ENCODE assay signal across 10 cellular contexts in genomic region chr10:92567952-92568600, GRCh38. TPM values are rescaled to one million over a fixed set of nuclear protein-coding genes. Genes with fewer than 3 reads are reported as not detected.
DNase-seq lines count a peak whose midpoint lies in the region; ATAC-seq and TF ChIP-seq lines count a peak whose summit lies in the region.
"Had no signal": no experiment of that assay in that cellular context is flagged by ENCODE, and none has a peak within 500 bp of the region (broad histone marks: within the 10 kb centered on the region; RNA-seq: fewer than 3 reads in every experiment).

No MANE protein-coding gene starts in this region.

- no peak overlapping the region for H3K27ac Mint-ChIP-seq in GM23338

- no peaks in the 10 kb centered on the region for H3K9me3 ChIP-seq in PC-3 (ENCODE audit: low read length)

- CTCF ChIA-PET in PC-3 (lab: Charles Lee): no interaction called here

- BruUV-seq in PC-3 (replicated peaks; lab: Mats Ljungman, UMichigan): no TSS peak

- H3K4me3 Mint-ChIP-seq in GM23338: no peak overlapping the region

- intact Hi-C loops in PC-3 (cut with micrococcal nuclease) (no loop called here), Right ventricle myocardium inferior (cut with DNase I) (no loop called here)

- no peak overlapping the region for H2AFZ ChIP-seq in GM23338
- no peak overlapping the region for H2AFZ ChIP-seq in PC-3 (ENCODE audit: low read length)

- H4K20me1 ChIP-seq in GM23338 (replicated peaks; ENCODE audit: insufficient read depth): peaks cover 29% of the 10 kb centered on the region
- H4K20me1 ChIP-seq in PC-3 (ENCODE audit: low read length): peaks cover 15% of the 10 kb centered on the region; the same call in 1 of the 2 replicates

- TF ChIP-seq CTCF in GM12865 (IDR thresholded peaks at IDR 0.05; ENCODE audit: insufficient read depth, low read depth, low read length, missing control alignments) (no peak), GM23338 (conservative IDR thresholded peaks at IDR 0.05; ENCODE audit: low read depth in 2 of 2) (no peak), PC-3 (conservative IDR thresholded peaks at IDR 0.05; ENCODE audit: low read depth, low read length) (no peak)

- H3K27ac ChIP-seq in GM23338 (ENCODE audit: low read depth) (no peak overlapping the region), PC-3 (ENCODE audit: low read length) (peak overlapping the region; percentile 30)

- H3F3A ChIP-seq in GM23338 (replicated peaks; ENCODE audit: low read depth) (peaks cover under 1% of the 10 kb centered on the region; the same call in 1 of the 2 replicates), PC-3 (ENCODE audit: low read length, unreplicated experiment) (no peaks in the 10 kb centered on the region)

- H3K4me2 ChIP-seq in GM23338 (no peak overlapping the region), PC-3 (ENCODE audit: low read length) (peak overlapping the region; percentile 40)

- H3K4me1 ChIP-seq in GM23338 (ENCODE audit: insufficient read depth) (peaks cover 17% of the 10 kb centered on the region), PC-3 (ENCODE audit: insufficient read depth, low read length) (peaks cover 32% of the 10 kb centered on the region)

- peaks cover 29% of the 10 kb centered on the region for H3K36me3 Mint-ChIP-seq in GM23338 (ENCODE audit: low read depth)

- no peak overlapping the region for H3K9ac ChIP-seq in PC-3 (ENCODE audit: low read length)

- H3K79me2 ChIP-seq in GM23338 (replicated peaks; ENCODE audit: insufficient read depth) (peaks cover 98% of the 10 kb centered on the region), PC-3 (ENCODE audit: low read length) (peaks cover 81% of the 10 kb centered on the region)

- peak; percentile 47 for ATAC-seq in GM23338
- ATAC-seq in PC-3: peak; percentile 86
- ATAC-seq in GM19328 (IDR thresholded peaks at IDR 0.05; ENCODE audit: unreplicated experiment): no peak
- no peak for ATAC-seq in Right ventricle myocardium inferior

- H3K36me3 ChIP-seq in GM23338 (ENCODE audit: insufficient read depth) (no peaks in the 10 kb centered on the region), PC-3 (ENCODE audit: low read depth, low read length) (no peaks in the 10 kb centered on the region)

- H3K27me3 Mint-ChIP-seq in GM23338 (ENCODE audit: insufficient read depth, low read depth, poor library complexity): peaks cover 2% of the 10 kb centered on the region

- POLR2A ChIA-PET in PC-3 (lab: Charles Lee; ENCODE audit: unreplicated experiment): interaction anchor here (0.6 to 0.7 kb wide), 2 partner anchors 195 to 908 kb away, joined by 10 to 20 read pairs; no protein-coding TSS in a partner anchor

- H3K4me3 ChIP-seq in GM12865 (ENCODE audit: low read depth, low read length) (no peak overlapping the region), GM23338 (no peak overlapping the region), PC-3 (ENCODE audit: low read length) (no peak overlapping the region)

- H3K4me1 Mint-ChIP-seq in GM23338: peaks cover 25% of the 10 kb centered on the region

- peaks cover 7% of the 10 kb centered on the region for H3K27me3 ChIP-seq in GM23338 (ENCODE audit: insufficient read depth)
- H3K27me3 ChIP-seq in PC-3 (ENCODE audit: low read length): no peaks in the 10 kb centered on the region

- H3K9me2 ChIP-seq in GM23338 (ENCODE audit: insufficient read depth) (no peaks in the 10 kb centered on the region), PC-3 (replicated peaks; ENCODE audit: low read length) (no peaks in the 10 kb centered on the region)

- H3K9me3 Mint-ChIP-seq in GM23338: no peaks in the 10 kb centered on the region

- DNase-seq in GM12865 (ENCODE audit: low read depth) (peak; percentile 52), GM23338 (ENCODE audit: low spot score) (peak; percentile 9), PC-3 (peak; percentile 73), iPS-NIHi11 (ENCODE audit: low spot score) (peak; percentile 38), Right ventricle myocardium inferior (ENCODE audit: missing footprints) (no peak), NCI-H1930 (lab: John Stamatoyannopoulos, UW) (no peak), SKM-1 treated with dmso at 0.1 percent for 144 hours (lab: John Stamatoyannopoulos, UW; ENCODE audit: unreplicated experiment) (no peak)
- DNase-seq: activated CD4-positive, alpha-beta T cell treated with anti-CD3 and anti-CD28 coated beads, Interleukin-2, amount 50 U/mL, for 1 hour; NCI-H146 had no signal

TF ChIP-seq in GM23338, 12 proteins besides CTCF, POLR2A, EP300 and RAD21 (continues in another document):
- TF ChIP-seq ZNF462 (CRISPR knock-in tag; IDR thresholded peaks at IDR 0.05): no peak

RNA-seq across cellular contexts. Expression of gene IDE, which starts 5.8 kb away (rescaled TPM):
- total RNA-seq in GM23338 (2014; rRNA removed; shearing (Covaris generic)): 35.5 and 36.3 TPM in 2 replicates
- 12.3 and 12.9 TPM in 2 replicates for polyA plus RNA-seq in GM23338 (2016; fragmentation: Nextera tagmentation; extraction: Ambion mirVana)
- 23.4 and 28.7 TPM in 2 replicates for total RNA-seq in PC-3 (2014; rRNA removed)
- 49.9 TPM for total RNA-seq in Right ventricle myocardium inferior

RNA-seq across cellular contexts. Expression of gene KIF11, which starts 24.9 kb away (rescaled TPM):
- total RNA-seq in GM23338 (2014; rRNA removed; shearing (Covaris generic)): 50.3 and 56.7 TPM in 2 replicates
- polyA plus RNA-seq in GM23338 (2016; fragmentation: Nextera tagmentation; extraction: Ambion mirVana): 22.1 and 26.1 TPM in 2 replicates
- total RNA-seq in PC-3 (2014; rRNA removed) (25.5 and 26.2 TPM in 2 replicates), Right ventricle myocardium inferior (1.1 TPM)

Comparison
In these comparisons a context has a peak if more than half of its experiments do, and no peak if none do; other contexts are left out.
1. DNase-seq: peak in GM12865 (single experiment), GM23338 (single experiment), PC-3 (single experiment) and iPS-NIHi11 (single experiment); none in Right ventricle myocardium inferior (single experiment), NCI-H1930 (0 of 2) and SKM-1 treated with dmso at 0.1 percent for 144 hours (single experiment).
2. ATAC-seq: peak in GM23338 (single experiment) and PC-3 (single experiment); none in GM19328 (single experiment) and Right ventricle myocardium inferior (single experiment).
3. RNA of gene KIF11, which starts 24.9 kb away (total RNA-seq): 50.3 to 56.7 TPM in GM23338 and 25.5 to 26.2 TPM in PC-3; 1.1 TPM in Right ventricle myocardium inferior (single experiment); every median in the first group is over 10 times any median in the second.